11 cellular contexts compared by ENCODE assay signal in the genomic region with DNA sequence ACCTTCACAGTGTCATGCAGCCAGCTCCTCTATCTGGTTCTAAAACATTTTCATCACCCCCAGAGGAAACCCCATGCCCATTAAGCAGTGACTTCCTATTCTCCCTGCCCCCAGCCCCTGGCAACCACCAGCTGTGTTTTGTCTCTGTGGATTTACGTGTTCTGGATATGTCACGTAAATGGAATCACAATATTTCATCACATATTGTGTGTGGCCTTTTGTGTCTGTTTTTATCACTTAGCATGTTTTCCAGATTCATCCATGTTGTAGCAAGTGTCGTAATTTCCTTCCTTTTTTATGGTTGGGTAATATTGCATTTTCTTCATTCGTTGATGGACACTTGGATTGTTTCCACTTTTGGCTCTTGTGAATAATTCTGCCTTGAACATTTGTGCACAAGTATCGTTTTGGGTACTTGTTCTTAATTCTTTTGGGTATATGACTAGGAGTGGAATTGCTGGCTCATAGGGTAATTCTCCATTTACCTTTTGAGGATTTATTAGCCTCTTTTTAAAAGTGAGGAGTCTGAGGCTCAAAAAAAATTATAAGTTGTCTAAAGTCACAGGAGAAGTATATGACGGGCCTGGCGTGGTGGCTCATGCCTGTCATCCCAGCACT.
DNase-seq lines count a peak whose midpoint lies in the region; ATAC-seq and TF ChIP-seq lines count a peak whose summit lies in the region.
"Had no signal": no experiment of that assay in that cellular context is flagged by ENCODE, and none has a peak within 500 bp of the region (broad histone marks: within the 10 kb centered on the region; RNA-seq: fewer than 3 reads in every experiment).

No MANE protein-coding gene starts in this region.

- DNase-seq in CD1c-positive myeloid dendritic cell (ENCODE audit: extremely low spot score), result peak; percentile 90
- peak; percentile 84 to 90 for DNase-seq in HL-60 (ENCODE audit: low read depth in 1 of 2, low spot score in 1 of 2)
- DNase-seq in cardiac fibroblast (ENCODE audit: low read depth in 2 of 2), result peak; percentile 35 to 63
- no peak for DNase-seq in HuH-7.5 (ENCODE audit: low spot score)
- DNase-seq in COLO829 (ENCODE audit: low spot score), result no peak
- DNase-seq: activated CD4-positive, alpha-beta T cell treated with anti-CD3 and anti-CD28 coated beads for 36 hours; DMS79 treated with DMSO at 0.1 percent for 48 hours; HFFc6 had no signal

- H3K27me3 ChIP-seq in HL-60 (ENCODE audit: insufficient read depth, poor library complexity, severe bottlenecking), result no peaks in the 10 kb centered on the region
- no peaks in the 10 kb centered on the region for H3K27me3 ChIP-seq in neutrophil

- H3K9me3 ChIP-seq in neutrophil, result no peaks in the 10 kb centered on the region

- peaks cover 85% of the 10 kb centered on the region in 2 experiments for H3K4me1 ChIP-seq in neutrophil (ENCODE audit: control insufficient read depth in 1 of 2, insufficient read depth in 1 of 2, low read depth in 1 of 2, low read length in 1 of 2)

- H3K27ac ChIP-seq in HL-60 (replicated peaks), result peak overlapping the region; percentile 87
- peak overlapping the region; percentile 95 for H3K27ac ChIP-seq in neutrophil

- H3K36me3 ChIP-seq in neutrophil, result no peaks in the 10 kb centered on the region

- H3K4me3 ChIP-seq in HL-60 (replicated peaks; ENCODE audit: insufficient read depth, low read length) (no peak overlapping the region), cardiac fibroblast (replicated peaks in 1 of 2; ENCODE audit: low read depth in 2 of 2, low read length in 2 of 2) (no peak overlapping the region), neutrophil (ENCODE audit: low read depth in 1 of 2, low read length in 1 of 2) (peak overlapping the region; percentile 67 to 73)

- ATAC-seq in HG03520 (IDR thresholded peaks at IDR 0.05; ENCODE audit: unreplicated experiment) (no peak), GM18502 (IDR thresholded peaks at IDR 0.05; ENCODE audit: poor library complexity, unreplicated experiment) (no peak)
- ATAC-seq: activated CD4-positive, alpha-beta T cell treated with anti-CD3 and anti-CD28 coated beads for 36 hours had no signal

- TF ChIP-seq CTCF in HL-60 (IDR thresholded peaks at IDR 0.05; ENCODE audit: insufficient read depth, low read length) (no peak), cardiac fibroblast (IDR thresholded peaks at IDR 0.05; ENCODE audit: low read depth, low read length) (no peak), neutrophil (IDR thresholded peaks at IDR 0.05) (peak; percentile 20)

Comparison
In these comparisons a context has a peak if more than half of its experiments do, and no peak if none do; other contexts are left out.
1. DNase-seq: peak in CD1c-positive myeloid dendritic cell (single experiment), HL-60 (2 of 2) and cardiac fibroblast (2 of 2); none in HuH-7.5 (single experiment) and COLO829 (single experiment).
2. H3K4me3 ChIP-seq: peak in neutrophil (2 of 2); none in HL-60 (single experiment) and cardiac fibroblast (0 of 2).